1 cellular context compared by ENCODE assay signal in the genomic region with DNA sequence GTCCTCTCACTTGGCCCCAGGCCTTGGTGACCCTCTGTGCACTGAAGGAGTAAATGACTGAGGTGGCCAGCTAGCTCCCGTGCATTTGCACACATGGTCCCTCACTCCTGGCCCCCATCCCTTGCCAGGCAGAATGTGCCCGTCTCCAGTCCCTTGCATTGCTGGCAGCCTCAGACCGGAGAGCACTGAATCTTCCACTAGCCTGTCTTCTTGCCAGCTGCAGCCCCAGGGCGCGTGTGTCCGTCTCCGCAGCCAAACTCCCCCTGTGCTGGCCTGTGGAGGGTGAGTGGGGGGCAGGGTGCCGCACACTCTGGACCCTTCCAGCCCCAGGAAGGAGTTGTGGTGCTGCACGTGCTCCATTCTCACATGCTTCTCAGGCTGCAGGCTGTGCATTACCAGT.
TF ChIP-seq lines count a peak whose summit lies in the region.

No MANE protein-coding gene starts in this region.

TF ChIP-seq in HepG2, 621 proteins besides CTCF, POLR2A, EP300 and RAD21:
- TF ChIP-seq ZNF44 (CRISPR knock-in tag; IDR thresholded peaks at IDR 0.05) (no peak), ZNF276 (CRISPR knock-in tag; IDR thresholded peaks at IDR 0.05; ENCODE audit: low read depth) (no peak), WIZ (CRISPR knock-in tag; IDR thresholded peaks at IDR 0.05) (no peak), KAT8 (CRISPR knock-in tag; IDR thresholded peaks at IDR 0.05) (no peak), NFYB (CRISPR knock-in tag; IDR thresholded peaks at IDR 0.05) (no peak), STAT5B (CRISPR knock-in tag; IDR thresholded peaks at IDR 0.05) (no peak), TBX3 (IDR thresholded peaks at IDR 0.05; ENCODE audit: borderline replicate concordance) (no peak), ZNF468 (CRISPR knock-in tag; IDR thresholded peaks at IDR 0.05) (no peak), DRAP1 (CRISPR knock-in tag; IDR thresholded peaks at IDR 0.05) (no peak), PAX8 (CRISPR knock-in tag; IDR thresholded peaks at IDR 0.05; ENCODE audit: borderline replicate concordance) (no peak), ZNF367 (CRISPR knock-in tag; IDR thresholded peaks at IDR 0.05; ENCODE audit: borderline replicate concordance) (no peak), SALL1 (CRISPR knock-in tag; IDR thresholded peaks at IDR 0.05) (no peak), MIER2 (CRISPR knock-in tag; IDR thresholded peaks at IDR 0.05) (no peak), ZNF441 (CRISPR knock-in tag; IDR thresholded peaks at IDR 0.05; ENCODE audit: borderline replicate concordance) (no peak), ZFYVE20 (CRISPR knock-in tag; IDR thresholded peaks at IDR 0.05; ENCODE audit: borderline replicate concordance, low read depth) (no peak), TOE1 (CRISPR knock-in tag; IDR thresholded peaks at IDR 0.05) (no peak), RELA (CRISPR knock-in tag; IDR thresholded peaks at IDR 0.05) (no peak), ZNF710 (CRISPR knock-in tag; IDR thresholded peaks at IDR 0.05; ENCODE audit: borderline replicate concordance) (no peak), CREM (IDR thresholded peaks at IDR 0.05) (no peak), CREM (CRISPR knock-in tag; IDR thresholded peaks at IDR 0.05) (no peak), ZIK1 (CRISPR knock-in tag; IDR thresholded peaks at IDR 0.05; ENCODE audit: borderline replicate concordance, low read depth) (no peak)
